ENCODE assay signal across 8 cellular contexts in the genomic region with DNA sequence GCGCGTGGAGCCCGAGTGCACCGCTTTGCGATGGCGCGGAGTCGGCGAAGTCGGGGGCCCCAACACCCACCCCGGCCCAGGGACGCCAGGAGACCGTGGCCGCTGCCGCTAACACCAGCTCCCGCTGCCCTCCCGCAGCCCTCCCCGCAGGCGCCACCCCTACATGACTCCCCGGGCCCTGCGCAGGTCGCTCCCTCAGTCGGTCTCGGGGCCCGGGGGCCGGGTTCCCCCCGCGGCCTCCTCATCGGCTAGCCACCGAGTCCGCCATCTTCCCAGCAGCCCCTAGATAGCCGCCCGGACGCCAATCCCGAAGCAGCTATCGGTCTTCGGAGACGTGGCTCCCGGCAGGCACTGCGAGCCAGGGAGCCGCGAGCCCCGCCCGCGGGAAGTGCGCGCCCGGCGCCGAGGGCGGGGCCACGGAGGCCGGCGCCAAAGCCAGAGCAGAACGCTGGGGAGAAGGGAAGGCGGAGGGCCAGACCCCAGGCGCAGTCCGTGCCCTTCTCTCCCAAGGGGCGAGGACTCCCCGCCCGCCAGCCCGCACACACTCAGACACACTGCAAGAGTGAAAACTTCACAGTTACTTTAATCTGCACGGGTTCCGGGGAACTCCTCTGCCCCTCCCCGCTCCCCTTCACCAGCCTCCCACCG. TPM values are rescaled to one million over a fixed set of nuclear protein-coding genes. Genes with fewer than 3 reads are reported as not detected.
A peak's percentile ranks its signal among the peaks of the same experiment; 100 is the strongest.
DNase-seq lines count a peak whose midpoint lies in the region; ATAC-seq and TF ChIP-seq lines count a peak whose summit lies in the region.

Gene FASTK, minus strand, starts transcription at position 288 of the 648 bp plus-strand sequence. Its CDS starts 43 bp downstream, at position 245.

- no peaks in the 10 kb centered on the region for H3K9me3 Mint-ChIP-seq in CD8-positive, alpha-beta memory T cell
- H3K9me3 Mint-ChIP-seq in effector memory CD8-positive, alpha-beta T cell: no peaks in the 10 kb centered on the region

- H3K9ac ChIP-seq in mesenchymal stem cell (ENCODE audit: low read length): peak within 1 kb of the TSS; percentile 94

- peak within 1 kb of the TSS; percentile 86 to 89 for H3K4ac ChIP-seq in mesenchymal stem cell (ENCODE audit: low read depth in 1 of 2, low read length in 2 of 2)

- peaks cover 18% of the 10 kb centered on the region for H3K79me1 ChIP-seq in mesenchymal stem cell (replicated peaks; ENCODE audit: low read length, poor library complexity, severe bottlenecking)

- WGBS in mesenchymal stem cell: under 1% methylated on average over 62 of the region's 66 CpGs

- peak within 1 kb of the TSS; percentile 99 for H2BK15ac ChIP-seq in mesenchymal stem cell (ENCODE audit: low read depth, poor library complexity, severe bottlenecking)

- peak within 1 kb of the TSS; percentile 85 for H2BK120ac ChIP-seq in mesenchymal stem cell (ENCODE audit: low read depth, low read length)

- peak within 1 kb of the TSS; percentile 75 for H3K4me2 ChIP-seq in mesenchymal stem cell (ENCODE audit: low read length, poor library complexity, severe bottlenecking)

- no peaks in the 10 kb centered on the region for H3K9me3 ChIP-seq in CD8-positive, alpha-beta memory T cell (ENCODE audit: low read length)
- no peaks in the 10 kb centered on the region for H3K9me3 ChIP-seq in mesenchymal stem cell (ENCODE audit: control insufficient read depth, low read length)

- peaks cover 29 to 66% (median 40%) of the 10 kb centered on the region in 3 donors for H3K4me1 Mint-ChIP-seq in CD8-positive, alpha-beta memory T cell
- H3K4me1 Mint-ChIP-seq in effector memory CD8-positive, alpha-beta T cell (ENCODE audit: low read depth in 2 of 2): peaks cover 29 to 31% of the 10 kb centered on the region in 2 donors

- peak; percentile 83 to 93 (median 89) for DNase-seq in CD8-positive, alpha-beta memory T cell
- DNase-seq in GM20000 (ENCODE audit: low spot score): peak; percentile 99
- peak; percentile 88 for DNase-seq in HT1080 (ENCODE audit: low read depth)
- peak; percentile 63 for DNase-seq in NOMO-1 treated with dmso at 0.1 percent for 144 hours (lab: John Stamatoyannopoulos, UW; ENCODE audit: unreplicated experiment)
- DNase-seq in activated CD8-positive, alpha-beta memory T cell treated with anti-CD3 and anti-CD28 coated beads for 4 hours (ENCODE audit: low read depth in 2 of 2): peak; percentile 66 to 81
- DNase-seq in effector memory CD8-positive, alpha-beta T cell: peak; percentile 79 to 85 (median 80)
- DNase-seq in mesenchymal stem cell: peak; percentile 93
- peak; percentile 71 for DNase-seq in stimulated activated CD8-positive, alpha-beta memory T cell treated with anti-CD3 and anti-CD28 coated beads, Interleukin-12 subunit alpha, Interleukin-12 subunit beta, amount 100 ng/mL, for 24 hours (ENCODE audit: extremely low read depth)

- POLR2A ChIA-PET in CD8-positive, alpha-beta memory T cell (lab: Charles Lee): interaction anchor here (0.6 to 1.4 kb wide), 8 partner anchors 9 to 67 kb away, joined by 3 to 10 read pairs (median 3); partner anchors contain the start of gene CDK5

- peak within 1 kb of the TSS; percentile 92 for H3K4me3 ChIP-seq in CD8-positive, alpha-beta memory T cell (ENCODE audit: low read length)
- peak within 1 kb of the TSS; percentile 85 to 96 for H3K4me3 ChIP-seq in mesenchymal stem cell (ENCODE audit: insufficient read depth in 1 of 2, low read depth in 1 of 2, low read length in 2 of 2)

- peak within 1 kb of the TSS; percentile 48 for H2AK5ac ChIP-seq in mesenchymal stem cell (ENCODE audit: low read length, severe bottlenecking)

- H3K4me3 Mint-ChIP-seq in CD8-positive, alpha-beta memory T cell: peak within 1 kb of the TSS; percentile 83 to 96 (median 87)
- H3K4me3 Mint-ChIP-seq in effector memory CD8-positive, alpha-beta T cell: peak within 1 kb of the TSS; percentile 94 to 95

- peak within 1 kb of the TSS; percentile 6 for H2AFZ ChIP-seq in mesenchymal stem cell (ENCODE audit: low read depth, low read length)

- no peaks in the 10 kb centered on the region for H3K27me3 ChIP-seq in CD8-positive, alpha-beta memory T cell (ENCODE audit: insufficient read depth, low read length, poor library complexity, severe bottlenecking)
- no peaks in the 10 kb centered on the region for H3K27me3 ChIP-seq in mesenchymal stem cell (ENCODE audit: control insufficient read depth in 1 of 2, insufficient read depth in 1 of 2, low read length in 2 of 2)

- no peaks in the 10 kb centered on the region for H3K36me3 ChIP-seq in CD8-positive, alpha-beta memory T cell (ENCODE audit: insufficient read depth, low read length)
- peaks cover 30 to 50% of the 10 kb centered on the region in 2 experiments for H3K36me3 ChIP-seq in mesenchymal stem cell (ENCODE audit: control insufficient read depth in 1 of 2, insufficient read depth in 2 of 2, low read depth in 1 of 2, low read length in 2 of 2)

- CTCF ChIA-PET in CD8-positive, alpha-beta memory T cell (lab: Charles Lee): interaction anchor here (0.9 to 1.4 kb wide), 5 partner anchors 10 to 30 kb away, joined by 3 to 7 read pairs (median 3); no protein-coding TSS in a partner anchor

- H4K91ac ChIP-seq in mesenchymal stem cell (ENCODE audit: low read length): peak within 1 kb of the TSS; percentile 95

- H4K8ac ChIP-seq in mesenchymal stem cell (ENCODE audit: low read length): peak within 1 kb of the TSS; percentile 96

- peak within 1 kb of the TSS in 1 of 2 experiments; percentile 91 for H3K23ac ChIP-seq in mesenchymal stem cell (ENCODE audit: low read length in 2 of 2)

- peak; percentile 72 for ATAC-seq in effector memory CD8-positive, alpha-beta T cell (replicated peaks)

- peak within 1 kb of the TSS in 1 of 2 experiments; percentile 85 for H3K14ac ChIP-seq in mesenchymal stem cell (ENCODE audit: low read length in 2 of 2)

- H3K36me3 Mint-ChIP-seq in CD8-positive, alpha-beta memory T cell: peaks cover 0 to 33% (median 0%) of the 10 kb centered on the region in 3 donors
- peaks cover 10% of the 10 kb centered on the region for H3K36me3 Mint-ChIP-seq in effector memory CD8-positive, alpha-beta T cell (ENCODE audit: insufficient read depth)

- peak within 1 kb of the TSS; percentile 89 for H3K27ac ChIP-seq in CD8-positive, alpha-beta memory T cell (ENCODE audit: low read depth, low read length)
- H3K27ac ChIP-seq in mesenchymal stem cell (ENCODE audit: low read length, poor library complexity, severe bottlenecking): peak within 1 kb of the TSS; percentile 72

- H3K4me1 ChIP-seq in CD8-positive, alpha-beta memory T cell (ENCODE audit: insufficient read depth, low read length): peaks cover 48% of the 10 kb centered on the region
- peaks cover 52% of the 10 kb centered on the region for H3K4me1 ChIP-seq in mesenchymal stem cell (ENCODE audit: control insufficient read depth, insufficient read depth, low read depth, low read length)

- no peak for TF ChIP-seq CTCF in GM20000 (IDR thresholded peaks at IDR 0.05; ENCODE audit: extremely low read depth, missing control alignments)

- peak within 1 kb of the TSS; percentile 94 to 98 for H3K18ac ChIP-seq in mesenchymal stem cell (ENCODE audit: low read depth in 1 of 2, low read length in 2 of 2)

- H3K27me3 Mint-ChIP-seq in CD8-positive, alpha-beta memory T cell: peaks cover 0 to 8% of the 10 kb centered on the region in 2 donors
- H3K27me3 Mint-ChIP-seq in effector memory CD8-positive, alpha-beta T cell: peaks cover 0 to 9% of the 10 kb centered on the region in 2 donors

- H3K27ac Mint-ChIP-seq in CD8-positive, alpha-beta memory T cell: peak within 1 kb of the TSS; percentile 81 to 97 (median 92)
- H3K27ac Mint-ChIP-seq in effector memory CD8-positive, alpha-beta T cell: peak within 1 kb of the TSS; percentile 88 to 92

- H2BK12ac ChIP-seq in mesenchymal stem cell (ENCODE audit: low read length in 2 of 2): peak within 1 kb of the TSS; percentile 45 to 81

- H2BK5ac ChIP-seq in mesenchymal stem cell (ENCODE audit: low read depth, low read length, poor library complexity, severe bottlenecking): peak within 1 kb of the TSS; percentile 62

RNA-seq across cellular contexts. Expression of gene FASTK, which starts in this region (rescaled TPM):
- total RNA-seq in CD8-positive, alpha-beta memory T cell: 10 to 100 TPM; 83.1 to 88.8 TPM
- polyA plus RNA-seq in CD8-positive, alpha-beta memory T cell: 52.0 TPM
- total RNA-seq in HT1080 (2014; rRNA removed; shearing (Covaris generic)): 86.5 and 100 TPM in 2 replicates
- 61.9 and 80.7 TPM in 2 replicates for polyA plus RNA-seq in HT1080 (2015; cell fraction: cytosol; rRNA removed)
- polyA plus RNA-seq in HT1080 (2015; cell fraction: nucleus; rRNA removed): 301 and 312 TPM in 2 replicates
- 72.5 TPM for polyA plus RNA-seq in mesenchymal stem cell (2013, experiment 1 of 2)
- 69.4 TPM for polyA plus RNA-seq in mesenchymal stem cell (2013, experiment 2 of 2)

Comparison
In these comparisons a context has a peak if more than half of its experiments do, and no peak if none do; other contexts are left out.
1. Peak in every context shown above with its lines: DNase-seq, ATAC-seq, H3K4me3 ChIP-seq and H3K27ac ChIP-seq.